In the genomic region with DNA sequence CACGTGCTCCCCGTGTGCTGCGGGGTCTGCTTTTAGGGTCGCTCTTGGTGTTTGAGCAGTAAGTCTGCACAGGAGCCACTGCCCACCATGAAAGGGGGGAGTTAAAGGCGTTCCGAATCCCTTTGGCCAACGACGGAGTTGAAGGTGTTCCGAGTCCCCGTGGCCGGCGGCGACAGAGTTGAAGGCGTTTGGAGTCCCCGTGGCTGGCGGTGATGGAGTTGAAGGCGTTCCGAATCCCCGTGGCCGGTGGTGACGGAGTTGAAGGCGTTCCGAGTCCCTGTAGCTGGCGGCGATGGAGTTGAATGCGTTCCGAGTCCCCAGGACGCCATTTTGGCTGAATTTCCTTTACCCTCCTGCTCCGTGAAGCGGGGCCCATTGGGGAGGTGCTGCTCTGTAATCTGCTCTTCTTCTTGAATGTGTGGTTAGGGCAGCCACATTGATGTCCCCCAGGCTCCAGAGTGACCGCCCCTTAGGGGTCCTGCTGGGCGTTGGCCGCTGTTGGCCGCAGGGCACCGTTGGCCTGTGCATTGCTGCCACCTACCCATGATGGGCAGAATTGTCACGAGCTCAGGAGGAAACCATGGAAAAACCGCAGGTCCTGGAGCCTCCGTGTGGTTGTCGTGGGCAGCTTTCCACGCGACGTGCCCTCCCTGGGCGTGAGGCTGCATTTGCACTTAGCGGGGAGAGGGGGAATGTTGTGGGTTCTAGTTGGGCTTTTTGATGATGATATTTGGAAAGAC, we compare ENCODE assay signal across 10 cellular contexts.
A peak's percentile ranks its signal among the peaks of the same experiment; 100 is the strongest.
DNase-seq lines count a peak whose midpoint lies in the region; ATAC-seq and TF ChIP-seq lines count a peak whose summit lies in the region.
"Had no signal": no experiment of that assay in that cellular context is flagged by ENCODE, and none has a peak within 500 bp of the region (broad histone marks: within the 10 kb centered on the region; RNA-seq: fewer than 3 reads in every experiment).

No MANE protein-coding gene starts in this region.

- intact Hi-C loops in PC-3 (cut with micrococcal nuclease): loop anchor here (2.0 kb wide), 1 partner anchor 131 kb away; no protein-coding TSS in a partner anchor

- H3K4me3 ChIP-seq in PC-3 (ENCODE audit: low read length) (no peak overlapping the region), epithelial cell of proximal tubule (ENCODE audit: low read depth, low read length) (no peak overlapping the region)
- H3K4me3 ChIP-seq: ascending aorta, HAP-1 had no signal

- H3K36me3 Mint-ChIP-seq in osteocyte (ENCODE audit: unreplicated experiment): peaks cover 16% of the 10 kb centered on the region

- BruUV-seq in PC-3 (replicated peaks; lab: Mats Ljungman, UMichigan): no TSS peak

- H3K9me2 ChIP-seq in PC-3 (replicated peaks; ENCODE audit: low read length): no peaks in the 10 kb centered on the region

- H3K79me2 ChIP-seq in PC-3 (ENCODE audit: low read length): no peaks in the 10 kb centered on the region

- 0 out of 2 replicates have a peak, but pooled peaks cover 4% of the 10 kb centered on the region for H3K36me3 ChIP-seq in PC-3 (ENCODE audit: low read depth, low read length)

- H3K9me3 Mint-ChIP-seq in osteocyte (ENCODE audit: unreplicated experiment): no peaks in the 10 kb centered on the region

- H3K4me1 Mint-ChIP-seq in osteocyte (ENCODE audit: unreplicated experiment): peaks cover 3% of the 10 kb centered on the region

- H3K27me3 Mint-ChIP-seq in osteocyte (ENCODE audit: unreplicated experiment): no peaks in the 10 kb centered on the region

- H4K20me1 ChIP-seq in PC-3 (ENCODE audit: low read length): no peaks in the 10 kb centered on the region

- H3K9me3 ChIP-seq in PC-3 (ENCODE audit: low read length): no peaks in the 10 kb centered on the region
- H3K9me3 ChIP-seq: ascending aorta, HAP-1 had no signal

- H3F3A ChIP-seq in PC-3 (ENCODE audit: low read length, unreplicated experiment): no peaks in the 10 kb centered on the region

- POLR2A ChIA-PET in GM10248 (lab: Yijun Ruan, JAX) (no interaction called here), PC-3 (lab: Charles Lee; ENCODE audit: unreplicated experiment) (no interaction called here)

- H3K4me3 Mint-ChIP-seq in osteocyte (ENCODE audit: unreplicated experiment): no peak overlapping the region

- H3K27ac ChIP-seq in PC-3 (ENCODE audit: low read length): no peak overlapping the region
- H3K27ac ChIP-seq: ascending aorta had no signal

- peak; percentile 21 for TF ChIP-seq CTCF in GM10248 (IDR thresholded peaks at IDR 0.05; ENCODE audit: control extremely low read depth, extremely low read depth, low read depth, missing control alignments)
- peak; percentile 52 for TF ChIP-seq CTCF in PC-3 (conservative IDR thresholded peaks at IDR 0.05; ENCODE audit: low read depth, low read length)
- peak; percentile 43 for TF ChIP-seq CTCF in epithelial cell of proximal tubule (conservative IDR thresholded peaks at IDR 0.05; ENCODE audit: low read depth, low read length)
- peak; percentile 41 for TF ChIP-seq CTCF in osteocyte (IDR thresholded peaks at IDR 0.05)

- no peaks in the 10 kb centered on the region for H3K4me1 ChIP-seq in PC-3 (ENCODE audit: insufficient read depth, low read length)
- H3K4me1 ChIP-seq: ascending aorta, HAP-1 had no signal

- ATAC-seq in PC-3: peak; percentile 50; the same call in 1 of the 2 replicates
- ATAC-seq in HG03039 (IDR thresholded peaks at IDR 0.05; ENCODE audit: unreplicated experiment): no peak

- H3K27ac Mint-ChIP-seq in osteocyte (ENCODE audit: unreplicated experiment): no peak overlapping the region

- H3K27me3 ChIP-seq in PC-3 (ENCODE audit: low read length): no peaks in the 10 kb centered on the region
- H3K27me3 ChIP-seq: ascending aorta had no signal

- no peak for DNase-seq in GM10248 (ENCODE audit: extremely low spot score)
- DNase-seq in PC-3: peak; percentile 40
- DNase-seq in epithelial cell of proximal tubule (ENCODE audit: low read depth): no peak
- DNase-seq in osteocyte (ENCODE audit: extremely low spot score, unreplicated experiment): no peak
- DNase-seq in GM19238 (ENCODE audit: insufficient read length, low spot score): no peak
- DNase-seq in RPMI8226: no peak
- no peak for DNase-seq in effector CD8-positive, alpha-beta T cell (lab: John Stamatoyannopoulos, UW)

- H3K9ac ChIP-seq in PC-3 (ENCODE audit: low read length): no peak overlapping the region

- H2AFZ ChIP-seq in PC-3 (ENCODE audit: low read length): no peak overlapping the region

- CTCF ChIA-PET in GM10248 (lab: Yijun Ruan, JAX) (interaction anchor here (1.1 to 2.5 kb wide), 10 partner anchors 11 to 287 kb away, joined by 3 to 27 read pairs (median 4); no protein-coding TSS in a partner anchor), PC-3 (lab: Charles Lee) (interaction anchor here (0.6 to 1.4 kb wide), 4 partner anchors 24 to 132 kb away, joined by 4 to 11 read pairs (median 4); no protein-coding TSS in a partner anchor)

- H3K4me2 ChIP-seq in PC-3 (ENCODE audit: low read length): no peak overlapping the region
